ENCODE assay signal across 25 cellular contexts in genomic region chr22:48535868-48536690, GRCh38.
DNase-seq lines count a peak whose midpoint lies in the region; FAIRE-seq and TF ChIP-seq lines count a peak whose summit lies in the region.
"Had no signal": no experiment of that assay in that cellular context is flagged by ENCODE, and none has a peak within 500 bp of the region (broad histone marks: within the 10 kb centered on the region; RNA-seq: fewer than 3 reads in every experiment).

No MANE protein-coding gene starts in this region.

- H3K4me3 Mint-ChIP-seq in astrocyte (ENCODE audit: unreplicated experiment) = no peak overlapping the region
- H3K4me3 Mint-ChIP-seq in HFFc6 = no peak overlapping the region
- H3K4me3 Mint-ChIP-seq in activated CD4-positive, alpha-beta memory T cell treated with anti-CD3 and anti-CD28 coated beads for 36 hours = no peak overlapping the region
- H3K4me3 Mint-ChIP-seq: activated CD4-positive, alpha-beta memory T cell treated with anti-CD3 and anti-CD28 coated beads, Interleukin-2, amount 10 ng/mL, durations not matched to agents 7 days and 5 days; activated naive CD4-positive, alpha-beta T cell treated with anti-CD3 and anti-CD28 coated beads, Interleukin-2, amount 10 ng/mL, durations not matched to agents 7 days and 5 days; activated T-cell treated with anti-CD3 and anti-CD28 coated beads, Interleukin-2, amount 50 U/mL, for 24 hours; CD8-positive, alpha-beta memory T cell; immature natural killer cell; memory B cell; natural killer cell treated with Interleukin-12 subunit alpha and Interleukin-12 subunit beta and Interleukin-15 and Interleukin-18, amount 100 ng/mL, for 72 hours; stimulated activated naive B cell treated with anti-CD40 and anti-IgM and Interleukin-4, amounts not matched to agents 10 μg/mL and 1 μg/mL and 100 μg/mL, for 72 hours; type B pancreatic cell; WTC11 had no signal

- TF ChIP-seq CTCF in astrocyte (IDR thresholded peaks at IDR 0.05; ENCODE audit: insufficient read depth, low read depth, low read length) (no peak), HFFc6 (IDR thresholded peaks at IDR 0.05) (no peak)

- no peaks in the 10 kb centered on the region for H4K20me1 ChIP-seq in astrocyte (ENCODE audit: insufficient read depth, low read length)

- H3K36me3 Mint-ChIP-seq in astrocyte (ENCODE audit: low read depth, unreplicated experiment) = no peaks in the 10 kb centered on the region
- peaks cover 10% of the 10 kb centered on the region; the same call in 1 of the 2 replicates for H3K36me3 Mint-ChIP-seq in HFFc6 (ENCODE audit: low read depth)
- H3K36me3 Mint-ChIP-seq in activated CD4-positive, alpha-beta memory T cell treated with anti-CD3 and anti-CD28 coated beads for 36 hours = no peaks in the 10 kb centered on the region
- H3K36me3 Mint-ChIP-seq: activated naive CD4-positive, alpha-beta T cell treated with anti-CD3 and anti-CD28 coated beads, Interleukin-2, amount 10 ng/mL, durations not matched to agents 7 days and 5 days; CD8-positive, alpha-beta memory T cell; immature natural killer cell; memory B cell; natural killer cell treated with Interleukin-12 subunit alpha and Interleukin-12 subunit beta and Interleukin-15 and Interleukin-18, amount 100 ng/mL, for 72 hours; stimulated activated naive B cell treated with anti-CD40 and anti-IgM and Interleukin-4, amounts not matched to agents 10 μg/mL and 1 μg/mL and 100 μg/mL, for 72 hours; type B pancreatic cell; WTC11 had no signal

- H3K27me3 ChIP-seq in astrocyte (ENCODE audit: insufficient read depth, low read length) = no peaks in the 10 kb centered on the region
- no peaks in the 10 kb centered on the region for H3K27me3 ChIP-seq in rectal smooth muscle tissue (ENCODE audit: control insufficient read depth, insufficient read depth, low read length)

- H3K36me3 ChIP-seq in astrocyte (ENCODE audit: insufficient read depth, low read length) = no peaks in the 10 kb centered on the region
- H3K36me3 ChIP-seq in rectal smooth muscle tissue (ENCODE audit: control insufficient read depth, insufficient read depth, low read length) = no peaks in the 10 kb centered on the region

- CTCF ChIA-PET in activated CD4-positive, alpha-beta memory T cell treated with anti-CD3 and anti-CD28 coated beads for 36 hours (lab: Charles Lee) = no interaction called here

- POLR2A ChIA-PET in activated CD4-positive, alpha-beta memory T cell treated with anti-CD3 and anti-CD28 coated beads for 36 hours (lab: Charles Lee) = no interaction called here

- H3K4me2 ChIP-seq in astrocyte (ENCODE audit: low read length) = peak overlapping the region; percentile 78

- H3K27ac ChIP-seq in astrocyte (ENCODE audit: low read depth, low read length) (no peak overlapping the region), rectal smooth muscle tissue (ENCODE audit: low read depth, low read length) (peak overlapping the region; percentile 22)

- H3K4me3 ChIP-seq in astrocyte (ENCODE audit: insufficient read depth, low read depth, low read length) = peak overlapping the region; percentile 20
- no peak overlapping the region for H3K4me3 ChIP-seq in rectal smooth muscle tissue (ENCODE audit: low read length)

- H3K27ac Mint-ChIP-seq in astrocyte (ENCODE audit: unreplicated experiment) (no peak overlapping the region), HFFc6 (no peak overlapping the region)
- no peak overlapping the region for H3K27ac Mint-ChIP-seq in activated CD4-positive, alpha-beta memory T cell treated with anti-CD3 and anti-CD28 coated beads for 36 hours
- H3K27ac Mint-ChIP-seq: activated CD4-positive, alpha-beta memory T cell treated with anti-CD3 and anti-CD28 coated beads, Interleukin-2, amount 10 ng/mL, durations not matched to agents 7 days and 5 days; activated naive CD4-positive, alpha-beta T cell treated with anti-CD3 and anti-CD28 coated beads, Interleukin-2, amount 10 ng/mL, durations not matched to agents 7 days and 5 days; activated T-cell treated with anti-CD3 and anti-CD28 coated beads, Interleukin-2, amount 50 U/mL, for 24 hours; CD8-positive, alpha-beta memory T cell; immature natural killer cell; memory B cell; natural killer cell treated with Interleukin-12 subunit alpha and Interleukin-12 subunit beta and Interleukin-15 and Interleukin-18, amount 100 ng/mL, for 72 hours; stimulated activated naive B cell treated with anti-CD40 and anti-IgM and Interleukin-4, amounts not matched to agents 10 μg/mL and 1 μg/mL and 100 μg/mL, for 72 hours; type B pancreatic cell; WTC11 had no signal

- H3K79me2 ChIP-seq in astrocyte (ENCODE audit: insufficient read depth, low read length) = no peaks in the 10 kb centered on the region

- intact Hi-C loops in activated CD4-positive, alpha-beta memory T cell treated with anti-CD3 and anti-CD28 coated beads for 36 hours (cut with micrococcal nuclease) = no loop called here

- H3K9ac ChIP-seq in astrocyte (ENCODE audit: low read length) = no peak overlapping the region
- H3K9ac ChIP-seq in rectal smooth muscle tissue (ENCODE audit: low read length) = no peak overlapping the region

- H3K4me1 Mint-ChIP-seq in astrocyte (ENCODE audit: low read depth, unreplicated experiment) (no peaks in the 10 kb centered on the region), HFFc6 (ENCODE audit: low read depth) (no peaks in the 10 kb centered on the region)
- H3K4me1 Mint-ChIP-seq in activated CD4-positive, alpha-beta memory T cell treated with anti-CD3 and anti-CD28 coated beads for 36 hours (ENCODE audit: low read depth) = no peaks in the 10 kb centered on the region
- H3K4me1 Mint-ChIP-seq: activated CD4-positive, alpha-beta memory T cell treated with anti-CD3 and anti-CD28 coated beads, Interleukin-2, amount 10 ng/mL, durations not matched to agents 7 days and 5 days; activated naive CD4-positive, alpha-beta T cell treated with anti-CD3 and anti-CD28 coated beads, Interleukin-2, amount 10 ng/mL, durations not matched to agents 7 days and 5 days; CD8-positive, alpha-beta memory T cell; immature natural killer cell; memory B cell; stimulated activated naive B cell treated with anti-CD40 and anti-IgM and Interleukin-4, amounts not matched to agents 10 μg/mL and 1 μg/mL and 100 μg/mL, for 72 hours had no signal

- no peaks in the 10 kb centered on the region for H3K4me1 ChIP-seq in astrocyte (ENCODE audit: insufficient read depth, low read length)
- no peaks in the 10 kb centered on the region for H3K4me1 ChIP-seq in rectal smooth muscle tissue (ENCODE audit: control insufficient read depth, insufficient read depth, low read length)

- H3K9me3 Mint-ChIP-seq in astrocyte (ENCODE audit: unreplicated experiment) (no peaks in the 10 kb centered on the region), HFFc6 (peaks cover 55% of the 10 kb centered on the region)
- no peaks in the 10 kb centered on the region for H3K9me3 Mint-ChIP-seq in activated CD4-positive, alpha-beta memory T cell treated with anti-CD3 and anti-CD28 coated beads for 36 hours
- H3K9me3 Mint-ChIP-seq: activated CD4-positive, alpha-beta memory T cell treated with anti-CD3 and anti-CD28 coated beads, Interleukin-2, amount 10 ng/mL, durations not matched to agents 7 days and 5 days; activated naive CD4-positive, alpha-beta T cell treated with anti-CD3 and anti-CD28 coated beads, Interleukin-2, amount 10 ng/mL, durations not matched to agents 7 days and 5 days; activated T-cell treated with anti-CD3 and anti-CD28 coated beads, Interleukin-2, amount 50 U/mL, for 24 hours; CD8-positive, alpha-beta memory T cell; immature natural killer cell; memory B cell; natural killer cell treated with Interleukin-12 subunit alpha and Interleukin-12 subunit beta and Interleukin-15 and Interleukin-18, amount 100 ng/mL, for 72 hours; stimulated activated naive B cell treated with anti-CD40 and anti-IgM and Interleukin-4, amounts not matched to agents 10 μg/mL and 1 μg/mL and 100 μg/mL, for 72 hours; type B pancreatic cell; WTC11 had no signal

- FAIRE-seq in astrocyte (lab: Jason Lieb, UNC) = no peak

- H3K27me3 Mint-ChIP-seq in astrocyte (ENCODE audit: low read depth, unreplicated experiment) = peaks cover 26% of the 10 kb centered on the region
- H3K27me3 Mint-ChIP-seq in HFFc6 (ENCODE audit: insufficient read depth) = no peaks in the 10 kb centered on the region
- H3K27me3 Mint-ChIP-seq in activated CD4-positive, alpha-beta memory T cell treated with anti-CD3 and anti-CD28 coated beads for 36 hours = no peaks in the 10 kb centered on the region
- H3K27me3 Mint-ChIP-seq: activated CD4-positive, alpha-beta memory T cell treated with anti-CD3 and anti-CD28 coated beads, Interleukin-2, amount 10 ng/mL, durations not matched to agents 7 days and 5 days; activated naive CD4-positive, alpha-beta T cell treated with anti-CD3 and anti-CD28 coated beads, Interleukin-2, amount 10 ng/mL, durations not matched to agents 7 days and 5 days; activated T-cell treated with anti-CD3 and anti-CD28 coated beads, Interleukin-2, amount 50 U/mL, for 24 hours; memory B cell; natural killer cell treated with Interleukin-12 subunit alpha and Interleukin-12 subunit beta and Interleukin-15 and Interleukin-18, amount 100 ng/mL, for 72 hours; type B pancreatic cell had no signal

- no peaks in the 10 kb centered on the region for H3K9me3 ChIP-seq in astrocyte (ENCODE audit: insufficient read depth, low read depth, low read length)

- peak overlapping the region; percentile 24 for H2AFZ ChIP-seq in astrocyte (ENCODE audit: low read depth, low read length)

- DNase-seq in GM04503 (ENCODE audit: low read depth) (peak; percentile 1), astrocyte (ENCODE audit: low read depth) (no peak), hippocampal formation (lab: John Stamatoyannopoulos, UW) (peak; percentile 26 to 62), HT-29 (ENCODE audit: low spot score) (no peak), HFFc6 (no peak), GM03348 (ENCODE audit: low spot score) (no peak)
- DNase-seq in activated CD4-positive, alpha-beta memory T cell treated with anti-CD3 and anti-CD28 coated beads for 36 hours = no peak
- DNase-seq: activated CD4-positive, alpha-beta memory T cell treated with anti-CD3 and anti-CD28 coated beads, Interleukin-2, amount 10 ng/mL, durations not matched to agents 7 days and 5 days; activated naive CD4-positive, alpha-beta T cell treated with anti-CD3 and anti-CD28 coated beads, Interleukin-2, amount 10 ng/mL, durations not matched to agents 7 days and 5 days; activated T-cell treated with anti-CD3 and anti-CD28 coated beads, Interleukin-2, amount 50 U/mL, for 24 hours; CD8-positive, alpha-beta memory T cell; EL; glutamatergic neuron; immature natural killer cell; KG1; NCI-H2081 treated with DMSO at 0.1 percent for 48 hours; retina; SHP77 treated with DMSO at 0.1 percent for 48 hours; stimulated activated naive B cell treated with anti-CD40 and anti-IgM and Interleukin-4, amounts not matched to agents 10 μg/mL and 1 μg/mL and 100 μg/mL, for 72 hours; T-helper 2 cell had no signal

Comparison
In these comparisons a context has a peak if more than half of its experiments do, and no peak if none do; other contexts are left out.
1. DNase-seq: peak in GM04503 (single experiment) and hippocampal formation (2 of 2); none in astrocyte (single experiment), HT-29 (single experiment), HFFc6 (single experiment), GM03348 (single experiment) and activated CD4-positive, alpha-beta memory T cell treated with anti-CD3 and anti-CD28 coated beads for 36 hours (single experiment).